In genomic region chr22:45240137-45240809, GRCh38 we compare ENCODE assay signal across 1 cellular context.
TF ChIP-seq lines count a peak whose summit lies in the region.

No MANE protein-coding gene starts in this region.

TF ChIP-seq in HEK293, 187 proteins besides CTCF, POLR2A, EP300 and RAD21 (continued from another document):
- TF ChIP-seq INSM2 (tag by site-specific recombination; IDR thresholded peaks at IDR 0.05) (no peak), ZNF398 (tag by site-specific recombination; IDR thresholded peaks at IDR 0.05) (no peak), ZNF335 (tag by site-specific recombination; conservative IDR thresholded peaks at IDR 0.05) (peak; percentile 32), ZSCAN23 (tag by site-specific recombination; IDR thresholded peaks at IDR 0.05) (no peak), ZBTB1 (tag by site-specific recombination; IDR thresholded peaks at IDR 0.05) (no peak)
